1 cellular context compared by ENCODE assay signal in genomic region chr7:33062782-33063443, GRCh38.
TF ChIP-seq lines count a peak whose summit lies in the region.

No MANE protein-coding gene starts in this region.

TF ChIP-seq in K562, 482 proteins besides CTCF, POLR2A, EP300 and RAD21 (continued from another document and continues in another):
- peak; percentile 87; the same call in 1 of the 2 replicates for TF ChIP-seq PREB (CRISPR knock-in tag; IDR thresholded peaks at IDR 0.05)
- peak; percentile 59 for TF ChIP-seq POU5F1 (IDR thresholded peaks at IDR 0.05; ENCODE audit: borderline replicate concordance, low read depth, low read length, partially characterized antibody)
- peak; percentile 72; the same call in 1 of the 2 replicates for TF ChIP-seq HDAC2 (IDR thresholded peaks at IDR 0.05)
- TF ChIP-seq ZNF239 (CRISPR knock-in tag; IDR thresholded peaks at IDR 0.05): no peak
- TF ChIP-seq ETS1 (conservative IDR thresholded peaks at IDR 0.05; ENCODE audit: control insufficient read depth, low read depth, low read length): 0 out of 2 replicates have a peak, but pooled peaks have one; percentile 35
- TF ChIP-seq PRDM10 (IDR thresholded peaks at IDR 0.05; ENCODE audit: partially characterized antibody): peak; percentile 85
- 0 out of 4 replicates have a peak, but pooled peaks of 1 of the 2 experiments have one; percentile 49 for TF ChIP-seq FOXA3 (CRISPR knock-in tag; conservative IDR thresholded peaks at IDR 0.05 in 1 of 2, IDR thresholded peaks at IDR 0.05 in 1 of 2)
- TF ChIP-seq ZNF431 (CRISPR knock-in tag; IDR thresholded peaks at IDR 0.05): 0 out of 2 replicates have a peak, but pooled peaks have one; percentile 14
- TF ChIP-seq UBTF (IDR thresholded peaks at IDR 0.05; ENCODE audit: borderline replicate concordance in 1 of 2, low read depth in 2 of 2, low read length in 2 of 2): 0 out of 4 replicates have a peak, but pooled peaks of 1 of the 2 experiments have one; percentile 44
- no peak for TF ChIP-seq SAFB2 (IDR thresholded peaks at IDR 0.05; ENCODE audit: borderline replicate concordance, low read depth, low read length, severe bottlenecking)
- no peak for TF ChIP-seq TCF7L2 (IDR thresholded peaks at IDR 0.05; ENCODE audit: low read depth, low read length)
- TF ChIP-seq ZMIZ1 (IDR thresholded peaks at IDR 0.05; ENCODE audit: low read depth in 2 of 2, low read length in 2 of 2): no peak
- TF ChIP-seq TAF1 (IDR thresholded peaks at IDR 0.05; ENCODE audit: control insufficient read depth, extremely low read depth, insufficient read depth, low read length, severe bottlenecking): peak; percentile 74
- peak; percentile 96 for TF ChIP-seq ZFX (CRISPR knock-in tag; IDR thresholded peaks at IDR 0.05)
- no peak for TF ChIP-seq YBX1 (IDR thresholded peaks at IDR 0.05)
- TF ChIP-seq ZNF561 (CRISPR knock-in tag; conservative IDR thresholded peaks at IDR 0.05): no peak
- TF ChIP-seq ZNF668 (CRISPR knock-in tag; IDR thresholded peaks at IDR 0.05): no peak
- TF ChIP-seq HMGXB4 (CRISPR knock-in tag; IDR thresholded peaks at IDR 0.05): no peak
- TF ChIP-seq FOXK2 (conservative IDR thresholded peaks at IDR 0.05 in 1 of 2, IDR thresholded peaks at IDR 0.05 in 1 of 2; ENCODE audit: low read depth in 2 of 2): peak; percentile 90 to 91
- TF ChIP-seq RBM34 (IDR thresholded peaks at IDR 0.05; ENCODE audit: borderline replicate concordance, insufficient read depth, low read length): no peak
- no peak for TF ChIP-seq RNF219 (CRISPR knock-in tag; IDR thresholded peaks at IDR 0.05)
- TF ChIP-seq CCNT2 (IDR thresholded peaks at IDR 0.05; ENCODE audit: borderline replicate concordance, extremely low read depth, insufficient read length, low read depth, low read length): peak; percentile 19
- TF ChIP-seq MEF2D (tag; conservative IDR thresholded peaks at IDR 0.05; ENCODE audit: low read depth): no peak
- TF ChIP-seq HDAC1 (IDR thresholded peaks at IDR 0.05): peak in 1 of 2 experiments; percentile 81; a peak in 2 of 4 replicates
- peak; percentile 63 for TF ChIP-seq ZNF766 (CRISPR knock-in tag; conservative IDR thresholded peaks at IDR 0.05)
- peak; percentile 95 to 96 for TF ChIP-seq NRF1 (conservative IDR thresholded peaks at IDR 0.05 in 1 of 2, IDR thresholded peaks at IDR 0.05 in 1 of 2)
- TF ChIP-seq ZNF740 (CRISPR knock-in tag; IDR thresholded peaks at IDR 0.05): no peak
- no peak for TF ChIP-seq ZNF740 (tag; IDR thresholded peaks at IDR 0.05)
- TF ChIP-seq TFAP4 (CRISPR knock-in tag; IDR thresholded peaks at IDR 0.05; ENCODE audit: borderline replicate concordance): peak; percentile 71
- TF ChIP-seq RHOXF2B (CRISPR knock-in tag; conservative IDR thresholded peaks at IDR 0.05): no peak
- no peak for TF ChIP-seq NFE2L1 (tag; IDR thresholded peaks at IDR 0.05; ENCODE audit: borderline replicate concordance, low read depth)
- peak; percentile 14 for TF ChIP-seq HMGN3 (IDR thresholded peaks at IDR 0.05; ENCODE audit: borderline replicate concordance, extremely low read depth, insufficient read length, low read depth, low read length)
- TF ChIP-seq NBN (IDR thresholded peaks at IDR 0.05; ENCODE audit: low read depth): no peak
- peak; percentile 5; the same call in 1 of the 2 replicates for TF ChIP-seq E2F1 (CRISPR knock-in tag; IDR thresholded peaks at IDR 0.05)
- no peak for TF ChIP-seq HOMEZ (CRISPR knock-in tag; IDR thresholded peaks at IDR 0.05)
- peak; percentile 55 for TF ChIP-seq POLR2H (tag; IDR thresholded peaks at IDR 0.05; ENCODE audit: low read depth)
